10 cellular contexts compared by ENCODE assay signal in genomic region chr15:40878785-40879184, GRCh38. TPM values are rescaled to one million over a fixed set of nuclear protein-coding genes. Genes with fewer than 3 reads are reported as not detected.
DNase-seq lines count a peak whose midpoint lies in the region; ATAC-seq and TF ChIP-seq lines count a peak whose summit lies in the region.
"Had no signal": no experiment of that assay in that cellular context is flagged by ENCODE, and none has a peak within 500 bp of the region (broad histone marks: within the 10 kb centered on the region; RNA-seq: fewer than 3 reads in every experiment).

No MANE protein-coding gene starts in this region.

- H3K9me3 ChIP-seq in mucosa of descending colon: no peaks in the 10 kb centered on the region
- H3K9me3 ChIP-seq: body of pancreas had no signal

- ATAC-seq in GM18870 (IDR thresholded peaks at IDR 0.05; ENCODE audit: unreplicated experiment): peak; percentile 69
- ATAC-seq in HG02798 (IDR thresholded peaks at IDR 0.05; ENCODE audit: poor library complexity, unreplicated experiment): peak; percentile 62
- ATAC-seq in mucosa of descending colon: peak; percentile 61
- no peak for ATAC-seq in naive thymus-derived CD8-positive, alpha-beta T cell
- ATAC-seq: body of pancreas had no signal

- intact Hi-C loops in mucosa of descending colon (cut with DNase I, micrococcal nuclease) (no loop called here), head of caudate nucleus (cut with DNase I) (no loop called here)

- no peaks in the 10 kb centered on the region for H3K36me3 Mint-ChIP-seq in naive thymus-derived CD8-positive, alpha-beta T cell

- peaks cover 11% of the 10 kb centered on the region for H3K4me1 ChIP-seq in mucosa of descending colon (ENCODE audit: low read depth)

- peaks cover 3 to 8% (median 6%) of the 10 kb centered on the region in 4 donors for H3K4me1 Mint-ChIP-seq in naive thymus-derived CD8-positive, alpha-beta T cell

- no peaks in the 10 kb centered on the region for H3K36me3 ChIP-seq in mucosa of descending colon (ENCODE audit: low read depth)

- TF ChIP-seq CTCF in mucosa of descending colon (IDR thresholded peaks at IDR 0.05): no peak

- no peak overlapping the region for H3K4me3 Mint-ChIP-seq in naive thymus-derived CD8-positive, alpha-beta T cell

- no peak overlapping the region for H3K4me3 ChIP-seq in mucosa of descending colon
- H3K4me3 ChIP-seq: body of pancreas had no signal

- no peak overlapping the region for H3K27ac Mint-ChIP-seq in naive thymus-derived CD8-positive, alpha-beta T cell

- peaks cover 0 to 2% (median 0%) of the 10 kb centered on the region in 9 donors for H3K9me3 Mint-ChIP-seq in naive thymus-derived CD8-positive, alpha-beta T cell

- H3K27me3 Mint-ChIP-seq in naive thymus-derived CD8-positive, alpha-beta T cell: peaks cover 3 to 12% (median 8%) of the 10 kb centered on the region in 5 donors

- peak; percentile 12 for DNase-seq in activated T-helper 9 cell treated with anti-CD3 and anti-CD28 coated beads, Interleukin-2, amount 50 U/mL, for 16 hours (ENCODE audit: low read depth)
- peak in 1 of 3 donors; percentile 18 for DNase-seq in mucosa of descending colon
- no peak for DNase-seq in naive thymus-derived CD8-positive, alpha-beta T cell
- DNase-seq in NCI-H2081 treated with DMSO at 0.1 percent for 48 hours (lab: John Stamatoyannopoulos, UW): no peak
- DNase-seq in head of caudate nucleus: no peak
- no peak for DNase-seq in NCI-H2196 (lab: John Stamatoyannopoulos, UW; ENCODE audit: unreplicated experiment)
- DNase-seq: body of pancreas had no signal

- POLR2A ChIA-PET in naive thymus-derived CD8-positive, alpha-beta T cell (lab: Charles Lee): interaction anchor here (0.8 kb wide), 1 partner anchor 11 kb away, joined by 3 read pairs; no protein-coding TSS in a partner anchor

RNA-seq across cellular contexts. Expression of gene RHOV, which starts 4.8 kb away (rescaled TPM):
- 1 to 10 TPM; 1.6 to 6.2 (median 3.5) TPM for total RNA-seq in mucosa of descending colon
- not detected for total RNA-seq in naive thymus-derived CD8-positive, alpha-beta T cell
- not detected for polyA plus RNA-seq in naive thymus-derived CD8-positive, alpha-beta T cell
- total RNA-seq: mesenteric fat pad had no signal

RNA-seq across cellular contexts. Expression of gene VPS18, which starts 15.5 kb away (rescaled TPM):
- 10 to 100 TPM; 14.1 to 21.1 (median 18.0) TPM for total RNA-seq in mucosa of descending colon
- total RNA-seq in naive thymus-derived CD8-positive, alpha-beta T cell: 10 to 100 TPM; 20.4 to 20.7 TPM
- polyA plus RNA-seq in naive thymus-derived CD8-positive, alpha-beta T cell: 10 to 100 TPM; 11.1 to 19.2 (median 15.0) TPM

RNA-seq across cellular contexts. Expression of gene SPINT1, which starts 34.9 kb away (rescaled TPM):
- total RNA-seq in mucosa of descending colon: 100 to 1,000 TPM; 167 to 415 (median 324) TPM
- under 1 TPM; 0.42 to 0.80 TPM for total RNA-seq in naive thymus-derived CD8-positive, alpha-beta T cell
- polyA plus RNA-seq in naive thymus-derived CD8-positive, alpha-beta T cell: under 1 TPM in 2 of 3 donors, not detected in 1; 0.11 to 0.16 TPM

RNA-seq across cellular contexts. Expression of gene PPP1R14D, which starts 50.3 kb away (rescaled TPM):
- 100 to 1,000 TPM in 2 of 3 donors, 10 to 100 TPM in 1; 57.5 to 186 (median 154) TPM for total RNA-seq in mucosa of descending colon
- not detected for total RNA-seq in naive thymus-derived CD8-positive, alpha-beta T cell
- not detected for polyA plus RNA-seq in naive thymus-derived CD8-positive, alpha-beta T cell
- total RNA-seq: body of pancreas, mesenteric fat pad had no signal

RNA-seq across cellular contexts. Expression of gene DLL4, which starts 50.4 kb away (rescaled TPM):
- 10 to 100 TPM in 2 of 3 donors, 1 to 10 TPM in 1; 9.4 to 23.0 (median 15.6) TPM for total RNA-seq in mucosa of descending colon
- total RNA-seq in naive thymus-derived CD8-positive, alpha-beta T cell: under 1 TPM in 1 of 2 experiments, not detected in 1; 0.16 TPM
- not detected for polyA plus RNA-seq in naive thymus-derived CD8-positive, alpha-beta T cell

Comparison
In these comparisons a context has a peak if more than half of its experiments do, and no peak if none do; other contexts are left out.
1. ATAC-seq: peak in GM18870 (single experiment), HG02798 (single experiment) and mucosa of descending colon (single experiment); none in naive thymus-derived CD8-positive, alpha-beta T cell (0 of 2).
2. RNA of gene SPINT1, which starts 34.9 kb away (total RNA-seq): 167 to 415 TPM in mucosa of descending colon; 0.42 to 0.80 TPM in naive thymus-derived CD8-positive, alpha-beta T cell; every median in the first group is over 10 times any median in the second.